1 cellular context compared by ENCODE assay signal in genomic region chr11:102226702-102227101, GRCh38.
TF ChIP-seq lines count a peak whose summit lies in the region.

No MANE protein-coding gene starts in this region.

TF ChIP-seq in K562, 482 proteins besides CTCF, POLR2A, EP300 and RAD21 (continued from another document and continues in another):
- TF ChIP-seq MGA (IDR thresholded peaks at IDR 0.05) = no peak
- no peak for TF ChIP-seq TAF9B (IDR thresholded peaks at IDR 0.05; ENCODE audit: partially characterized antibody)
- TF ChIP-seq MAFG (tag; conservative IDR thresholded peaks at IDR 0.05) = peak; percentile 39; the same call in 1 of the 2 replicates
- no peak for TF ChIP-seq MLX (CRISPR knock-in tag; conservative IDR thresholded peaks at IDR 0.05)
- TF ChIP-seq SNAPC5 (CRISPR knock-in tag; IDR thresholded peaks at IDR 0.05) = no peak
- no peak for TF ChIP-seq SMAD4 (CRISPR knock-in tag; conservative IDR thresholded peaks at IDR 0.05)
- TF ChIP-seq KLF16 (IDR thresholded peaks at IDR 0.05) = no peak
- no peak for TF ChIP-seq FOXP1 (CRISPR knock-in tag; IDR thresholded peaks at IDR 0.05)
- TF ChIP-seq YBX1 (IDR thresholded peaks at IDR 0.05) = no peak
- peak; percentile 82 for TF ChIP-seq FOSL1 (tag; conservative IDR thresholded peaks at IDR 0.05)
- TF ChIP-seq POLR2AphosphoS5 (IDR thresholded peaks at IDR 0.05; ENCODE audit: control insufficient read depth, insufficient read depth, low read depth, low read length) = no peak
- TF ChIP-seq ZBTB34 (CRISPR knock-in tag; IDR thresholded peaks at IDR 0.05) = no peak
- TF ChIP-seq PURB (CRISPR knock-in tag; IDR thresholded peaks at IDR 0.05; ENCODE audit: low read depth) = no peak
- TF ChIP-seq ZNF609 (CRISPR knock-in tag; IDR thresholded peaks at IDR 0.05; ENCODE audit: borderline replicate concordance) = no peak
- no peak for TF ChIP-seq E2F8 (IDR thresholded peaks at IDR 0.05; ENCODE audit: low read depth, partially characterized antibody)
- 0 out of 2 replicates have a peak, but pooled peaks have one; percentile 43 for TF ChIP-seq SMARCA4 (IDR thresholded peaks at IDR 0.05)
- TF ChIP-seq ZNF407 (IDR thresholded peaks at IDR 0.05; ENCODE audit: low read depth) = no peak
